Comparison of ENCODE assay signal across 8 cellular contexts in the genomic region with DNA sequence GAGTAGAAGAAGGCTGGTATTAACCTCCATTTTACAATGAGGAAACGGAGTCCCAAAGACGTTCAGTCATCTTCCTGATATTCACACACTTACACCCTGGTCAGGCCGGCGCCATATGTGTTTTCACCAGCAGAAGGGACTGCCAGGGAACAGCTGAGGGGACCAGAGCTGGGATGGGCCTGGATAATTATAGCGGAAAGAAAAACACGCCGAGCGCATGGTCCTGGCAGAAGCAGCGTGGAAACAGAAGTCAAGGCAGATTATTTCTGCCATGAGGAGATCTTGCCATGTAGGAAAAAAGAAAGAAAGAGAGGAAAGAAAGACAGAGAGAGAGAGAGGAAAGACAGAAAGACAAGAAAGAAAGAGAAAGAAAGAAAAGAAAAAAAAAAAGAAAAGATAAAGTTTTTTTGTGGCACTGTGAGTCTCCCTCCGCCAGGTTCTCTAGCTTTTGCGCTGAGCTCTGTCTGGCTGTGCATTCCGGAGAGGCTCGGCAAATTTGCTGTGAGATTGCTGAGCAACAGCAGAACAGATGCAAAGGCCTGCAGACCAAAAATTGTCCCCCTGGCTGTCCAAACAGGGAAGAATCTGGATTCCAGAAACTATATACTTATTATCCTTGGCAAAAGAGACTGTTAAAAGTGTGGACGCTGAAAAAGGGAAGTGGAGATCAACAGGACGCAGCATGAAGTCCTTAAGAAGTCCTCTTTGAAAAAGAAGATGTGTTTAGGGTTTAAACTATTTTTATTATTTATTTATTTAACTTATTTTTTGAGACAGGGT. TPM values are rescaled to one million over a fixed set of nuclear protein-coding genes. Genes with fewer than 3 reads are reported as not detected.
DNase-seq lines count a peak whose midpoint lies in the region; ATAC-seq and TF ChIP-seq lines count a peak whose summit lies in the region.

No MANE protein-coding gene starts in this region.

- TF ChIP-seq POLR2A in body of pancreas (IDR thresholded peaks at IDR 0.05) = no peak

- H3K9me3 ChIP-seq in body of pancreas (no peaks in the 10 kb centered on the region), muscle layer of colon (ENCODE audit: low read length) (no peaks in the 10 kb centered on the region)

- no peaks in the 10 kb centered on the region for H3K27me3 ChIP-seq in body of pancreas
- H3K27me3 ChIP-seq in muscle layer of colon (ENCODE audit: control insufficient read depth in 1 of 2, insufficient read depth in 2 of 2, low read length in 2 of 2) = no peaks in the 10 kb centered on the region

- TF ChIP-seq CTCF in body of pancreas (IDR thresholded peaks at IDR 0.05) = no peak
- TF ChIP-seq CTCF in GM13976 (IDR thresholded peaks at IDR 0.05; ENCODE audit: borderline replicate concordance, control extremely low read depth, extremely low read depth, insufficient read depth, missing control alignments) = no peak

- in situ Hi-C loops in GM13976 (cut with MboI; ENCODE audit: low sequenced_read_pairs, unreplicated experiment) = no loop called here

- H3K4me3 ChIP-seq in body of pancreas (no peak overlapping the region), muscle layer of colon (ENCODE audit: low read depth in 1 of 2, low read length in 2 of 2) (peak overlapping the region; percentile 85 to 88)

- intact Hi-C loops in body of pancreas (cut with DNase I) = no loop called here

- no peaks in the 10 kb centered on the region for H3K36me3 ChIP-seq in body of pancreas (replicated peaks in 1 of 2; ENCODE audit: insufficient read depth in 1 of 2, low read depth in 2 of 2)
- no peaks in the 10 kb centered on the region for H3K36me3 ChIP-seq in muscle layer of colon (ENCODE audit: insufficient read depth, low read length)

- DNase-seq in GF-D8 (lab: John Stamatoyannopoulos, UW) (peak; percentile 50), NCI-H2227 (lab: John Stamatoyannopoulos, UW; ENCODE audit: unreplicated experiment) (peak; percentile 11), body of pancreas (no peak), GM13976 (ENCODE audit: low spot score) (no peak), pons (ENCODE audit: low spot score) (no peak)

- H3K4me1 ChIP-seq in body of pancreas = peaks cover 37% of the 10 kb centered on the region
- H3K4me1 ChIP-seq in muscle layer of colon (ENCODE audit: insufficient read depth, low read length) = peaks cover 11% of the 10 kb centered on the region

- WGBS in body of pancreas, 2 donors = 72 to 80% methylated on average over 15 of the region's 15 CpGs

- no peak for ATAC-seq in body of pancreas
- ATAC-seq in GM18870 (IDR thresholded peaks at IDR 0.05; ENCODE audit: unreplicated experiment) = no peak
- no peak for ATAC-seq in GM19035 (IDR thresholded peaks at IDR 0.05; ENCODE audit: unreplicated experiment)

- peak overlapping the region; percentile 21 for H3K9ac ChIP-seq in muscle layer of colon (ENCODE audit: low read length)

- peak overlapping the region; percentile 36 to 90 (median 87) for H3K27ac ChIP-seq in body of pancreas
- H3K27ac ChIP-seq in muscle layer of colon (ENCODE audit: low read depth, low read length) = peak overlapping the region; percentile 82

RNA-seq across cellular contexts. Expression of gene UCP2, which starts 1.3 kb away (rescaled TPM):
- total RNA-seq in body of pancreas = 10 to 100 TPM; 10.9 to 17.1 TPM

RNA-seq across cellular contexts. Expression of gene UCP3, which starts 24.9 kb away (rescaled TPM):
- total RNA-seq in body of pancreas = 1 to 10 TPM; 1.6 to 2.3 TPM

RNA-seq across cellular contexts. Expression of gene DNAJB13, which starts 33.1 kb away (rescaled TPM):
- under 1 TPM in 1 of 2 donors, not detected in 1; 0.78 TPM for total RNA-seq in body of pancreas

Comparison
In these comparisons a context has a peak if more than half of its experiments do, and no peak if none do; other contexts are left out.
1. DNase-seq: peak in GF-D8 (single experiment) and NCI-H2227 (single experiment); none in body of pancreas (0 of 4), GM13976 (single experiment) and pons (single experiment).
2. H3K4me3 ChIP-seq: peak in muscle layer of colon (2 of 2); none in body of pancreas (0 of 2).